36 cellular contexts compared by ENCODE assay signal in genomic region chr2:240362826-240363717, GRCh38.
"Had no signal": no experiment of that assay in that cellular context is flagged by ENCODE, and none has a peak within 500 bp of the region (broad histone marks: within the 10 kb centered on the region; RNA-seq: fewer than 3 reads in every experiment).

No MANE protein-coding gene starts in this region.

- H3K4me1 ChIP-seq: colonic mucosa, prostate gland, thyroid gland, upper lobe of left lung, vagina had no signal

- ATAC-seq: activated CD4-positive, alpha-beta T cell treated with anti-CD3 and anti-CD28 coated beads for 36 hours; activated CD8-positive, alpha-beta memory T cell treated with anti-CD3 and anti-CD28 coated beads, Interleukin-2, amount 10 ng/mL, durations not matched to agents 7 days and 5 days; activated CD8-positive, alpha-beta T cell treated with anti-CD3 and anti-CD28 coated beads, Interleukin-2, amount 10 ng/mL, durations not matched to agents 7 days and 5 days; activated T-cell treated with anti-CD3 and anti-CD28 coated beads, Interleukin-2, amount 50 U/mL, for 72 hours; left lobe of liver; naive thymus-derived CD4-positive, alpha-beta T cell; stimulated activated memory B cell treated with anti-CD40 and anti-IgM and Interleukin-4, amounts not matched to agents 10 μg/mL and 1 μg/mL and 100 μg/mL, for 72 hours; stimulated activated naive CD8-positive, alpha-beta T cell treated with anti-CD3 and anti-CD28 coated beads, Interleukin-15, amount 100 ng/mL, for 72 hours; T-cell had no signal

- H3K27ac Mint-ChIP-seq: activated CD4-positive, alpha-beta T cell treated with anti-CD3 and anti-CD28 coated beads for 36 hours; activated CD8-positive, alpha-beta memory T cell treated with anti-CD3 and anti-CD28 coated beads, Interleukin-2, amount 10 ng/mL, durations not matched to agents 7 days and 5 days; activated CD8-positive, alpha-beta T cell treated with anti-CD3 and anti-CD28 coated beads, Interleukin-2, amount 10 ng/mL, durations not matched to agents 7 days and 5 days; activated naive CD8-positive, alpha-beta T cell; activated T-cell treated with anti-CD3 and anti-CD28 coated beads, Interleukin-2, amount 50 U/mL, for 72 hours; naive thymus-derived CD4-positive, alpha-beta T cell; stimulated activated memory B cell treated with anti-CD40 and anti-IgM and Interleukin-4, amounts not matched to agents 10 μg/mL and 1 μg/mL and 100 μg/mL, for 72 hours; stimulated activated naive CD8-positive, alpha-beta T cell treated with anti-CD3 and anti-CD28 coated beads, Interleukin-15, amount 100 ng/mL, for 72 hours; T-cell had no signal

- H3K4me1 Mint-ChIP-seq: activated CD4-positive, alpha-beta T cell treated with anti-CD3 and anti-CD28 coated beads for 36 hours; activated CD8-positive, alpha-beta memory T cell treated with anti-CD3 and anti-CD28 coated beads, Interleukin-2, amount 10 ng/mL, durations not matched to agents 7 days and 5 days; naive thymus-derived CD4-positive, alpha-beta T cell; stimulated activated memory B cell treated with anti-CD40 and anti-IgM and Interleukin-4, amounts not matched to agents 10 μg/mL and 1 μg/mL and 100 μg/mL, for 72 hours; stimulated activated naive CD8-positive, alpha-beta T cell treated with anti-CD3 and anti-CD28 coated beads, Interleukin-15, amount 100 ng/mL, for 72 hours; T-cell had no signal

- H3K4me3 Mint-ChIP-seq: activated CD4-positive, alpha-beta T cell treated with anti-CD3 and anti-CD28 coated beads for 36 hours; activated CD8-positive, alpha-beta memory T cell treated with anti-CD3 and anti-CD28 coated beads, Interleukin-2, amount 10 ng/mL, durations not matched to agents 7 days and 5 days; activated CD8-positive, alpha-beta T cell treated with anti-CD3 and anti-CD28 coated beads, Interleukin-2, amount 10 ng/mL, durations not matched to agents 7 days and 5 days; activated naive CD8-positive, alpha-beta T cell; activated T-cell treated with anti-CD3 and anti-CD28 coated beads, Interleukin-2, amount 50 U/mL, for 72 hours; naive thymus-derived CD4-positive, alpha-beta T cell; stimulated activated memory B cell treated with anti-CD40 and anti-IgM and Interleukin-4, amounts not matched to agents 10 μg/mL and 1 μg/mL and 100 μg/mL, for 72 hours; stimulated activated naive CD8-positive, alpha-beta T cell treated with anti-CD3 and anti-CD28 coated beads, Interleukin-15, amount 100 ng/mL, for 72 hours; T-cell had no signal

- H3K36me3 Mint-ChIP-seq: activated CD8-positive, alpha-beta memory T cell treated with anti-CD3 and anti-CD28 coated beads, Interleukin-2, amount 10 ng/mL, durations not matched to agents 7 days and 5 days; stimulated activated memory B cell treated with anti-CD40 and anti-IgM and Interleukin-4, amounts not matched to agents 10 μg/mL and 1 μg/mL and 100 μg/mL, for 72 hours; T-cell had no signal

- H3K27ac ChIP-seq: colonic mucosa, epithelial cell of prostate, esophagus squamous epithelium, neutrophil, ovary, prostate gland, sigmoid colon, thyroid gland, upper lobe of left lung, vagina had no signal

- H3K27me3 ChIP-seq: colonic mucosa, neutrophil, ovary, sigmoid colon, thyroid gland, upper lobe of left lung, vagina had no signal

- H3K36me3 ChIP-seq: colonic mucosa, esophagus squamous epithelium, neutrophil, ovary, prostate gland, sigmoid colon, thyroid gland, upper lobe of left lung, vagina had no signal

- DNase-seq: activated CD4-positive, alpha-beta T cell treated with anti-CD3 and anti-CD28 coated beads for 36 hours; activated CD4-positive, CD25-positive, alpha-beta regulatory T cell; activated CD8-positive, alpha-beta memory T cell treated with anti-CD3 and anti-CD28 coated beads, Interleukin-2, amount 10 ng/mL, durations not matched to agents 7 days and 5 days; activated CD8-positive, alpha-beta T cell treated with anti-CD3 and anti-CD28 coated beads, Interleukin-2, amount 10 ng/mL, durations not matched to agents 7 days and 5 days; activated naive CD4-positive, alpha-beta T cell treated with Interleukin-2 at 50 U/mL for 16 hours; activated T-cell treated with anti-CD3 and anti-CD28 coated beads, Interleukin-2, amount 50 U/mL, for 72 hours; anterior cingulate cortex; colonic mucosa; effector CD8-positive, alpha-beta T cell; esophagus squamous epithelium; foreskin melanocyte; hypothalamus; kidney glomerular epithelial cell; naive thymus-derived CD4-positive, alpha-beta T cell; retina; sigmoid colon; small intestine; stimulated activated CD4-positive, alpha-beta T cell treated with anti-CD3 and anti-CD28 coated beads, Interleukin-1b, Interleukin-23, amount 100 ng/mL, for 48 hours; stimulated activated CD4-positive, alpha-beta T cell treated with anti-CD3 and anti-CD28 coated beads, Interleukin-4, amount 100 ng/mL, for 4 hours; stimulated activated CD8-positive, alpha-beta memory T cell treated with anti-CD3 and anti-CD28 coated beads, Interleukin-4, amount 100 ng/mL, for 48 hours; stimulated activated naive CD8-positive, alpha-beta T cell treated with anti-CD3 and anti-CD28 coated beads, Interleukin-15, amount 100 ng/mL, for 72 hours; substantia nigra; T-cell; thyroid gland had no signal

- H3K9me3 ChIP-seq: colonic mucosa, neutrophil, ovary, prostate gland, thyroid gland, vagina had no signal

- H3K4me3 ChIP-seq: colonic mucosa, esophagus squamous epithelium, lung, ovary, prostate gland, sigmoid colon, thyroid gland, upper lobe of left lung, vagina had no signal

- H3K27me3 Mint-ChIP-seq: activated CD4-positive, alpha-beta T cell treated with anti-CD3 and anti-CD28 coated beads for 36 hours; activated CD8-positive, alpha-beta memory T cell treated with anti-CD3 and anti-CD28 coated beads, Interleukin-2, amount 10 ng/mL, durations not matched to agents 7 days and 5 days; activated naive CD8-positive, alpha-beta T cell; naive thymus-derived CD4-positive, alpha-beta T cell; stimulated activated naive CD8-positive, alpha-beta T cell treated with anti-CD3 and anti-CD28 coated beads, Interleukin-15, amount 100 ng/mL, for 72 hours had no signal

- FAIRE-seq: bronchial epithelial cell, endometrium, small intestine had no signal
